In genomic region chr20:63643966-63644365, GRCh38 we compare ENCODE assay signal across 20 cellular contexts. TPM values are rescaled to one million over a fixed set of nuclear protein-coding genes. Genes with fewer than 3 reads are reported as not detected.
DNase-seq lines count a peak whose midpoint lies in the region; ATAC-seq and TF ChIP-seq lines count a peak whose summit lies in the region.
"Had no signal": no experiment of that assay in that cellular context is flagged by ENCODE, and none has a peak within 500 bp of the region (broad histone marks: within the 10 kb centered on the region; RNA-seq: fewer than 3 reads in every experiment).

No MANE protein-coding gene starts in this region.

- H3K27me3 ChIP-seq in BLaER1 (no peaks in the 10 kb centered on the region), Caco-2 (replicated peaks; ENCODE audit: control insufficient read depth, insufficient read depth, low read length) (no peaks in the 10 kb centered on the region), neural progenitor cell (peaks cover 17% of the 10 kb centered on the region)

- H4K20me1 ChIP-seq in BLaER1 (peaks cover 28% of the 10 kb centered on the region), neural progenitor cell (ENCODE audit: low read depth) (peaks cover 2% of the 10 kb centered on the region)

- peaks cover 14% of the 10 kb centered on the region for H3F3A ChIP-seq in neural progenitor cell (ENCODE audit: low read depth)

- CTCF ChIA-PET in Caco-2 (lab: Charles Lee), result no interaction called here

- TF ChIP-seq CTCF in Caco-2 (IDR thresholded peaks at IDR 0.05; ENCODE audit: insufficient read depth in 1 of 2, low read depth in 1 of 2, low read length in 1 of 2, severe bottlenecking in 1 of 2, unreplicated experiment in 1 of 2) (no peak), neural progenitor cell (IDR thresholded peaks at IDR 0.05) (no peak)

- POLR2A ChIA-PET in Caco-2 (lab: Charles Lee), result interaction anchor here (0.6 kb wide), 1 partner anchor 45 kb away, joined by 3 read pairs; no protein-coding TSS in a partner anchor

- H3K4me2 ChIP-seq in BLaER1 (peak overlapping the region; percentile 96), neural progenitor cell (no peak overlapping the region)
- H3K4me2 ChIP-seq: SK-N-SH had no signal

- peaks cover 22% of the 10 kb centered on the region for H3K36me3 Mint-ChIP-seq in Caco-2 (ENCODE audit: insufficient read depth, unreplicated experiment)
- peaks cover 27% of the 10 kb centered on the region for H3K36me3 Mint-ChIP-seq in central memory CD8-positive, alpha-beta T cell (ENCODE audit: insufficient read depth)
- no peaks in the 10 kb centered on the region for H3K36me3 Mint-ChIP-seq in neural progenitor cell

- H3K36me3 ChIP-seq in BLaER1 (peaks cover 21% of the 10 kb centered on the region), Caco-2 (ENCODE audit: control insufficient read depth, insufficient read depth, low read length) (no peaks in the 10 kb centered on the region), neural progenitor cell (no peaks in the 10 kb centered on the region)

- no peak for TF ChIP-seq POLR2A in erythroblast (IDR thresholded peaks at IDR 0.05; ENCODE audit: low read length)

- H3K27ac Mint-ChIP-seq in Caco-2 (ENCODE audit: unreplicated experiment), result no peak overlapping the region
- H3K27ac Mint-ChIP-seq in central memory CD8-positive, alpha-beta T cell (ENCODE audit: low read depth), result no peak overlapping the region
- H3K27ac Mint-ChIP-seq in neural progenitor cell, result no peak overlapping the region
- H3K27ac Mint-ChIP-seq: GM23338, HFFc6 had no signal

- DNase-seq in Caco-2, result no peak
- DNase-seq in central memory CD8-positive, alpha-beta T cell (ENCODE audit: low spot score in 2 of 2), result no peak
- no peak for DNase-seq in neural progenitor cell (ENCODE audit: low spot score)
- DNase-seq in erythroblast (lab: John Stamatoyannopoulos, UW), result no peak
- DNase-seq in sciatic nerve (ENCODE audit: low spot score), result no peak
- DNase-seq: DMS79 treated with DMSO at 0.1 percent for 48 hours, HFFc6, KG1, NCI-H1048, NCI-H146, NCI-H2081 treated with DMSO at 0.1 percent for 48 hours, NCI-H524 treated with DMSO at 0.1 percent for 48 hours, Right ventricle myocardium superior, SK-N-SH had no signal

- intact Hi-C loops in Caco-2 (cut with micrococcal nuclease; ENCODE audit: unreplicated experiment), result loop anchor here (2.0 to 5.0 kb wide), 4 partner anchors 17 to 1341 kb away; partner anchors contain the start of genes ADRM1, GMEB2 and PTK6
- intact Hi-C loops in sciatic nerve (cut with DNase I), result no loop called here

- H3K79me2 ChIP-seq in neural progenitor cell (ENCODE audit: low read depth), result no peaks in the 10 kb centered on the region

- H3K4me1 Mint-ChIP-seq in Caco-2 (ENCODE audit: low read depth, unreplicated experiment), result peaks cover 8% of the 10 kb centered on the region
- H3K4me1 Mint-ChIP-seq in central memory CD8-positive, alpha-beta T cell, result peaks cover 21% of the 10 kb centered on the region
- H3K4me1 Mint-ChIP-seq in neural progenitor cell, result peaks cover 6% of the 10 kb centered on the region

- H3K4me1 ChIP-seq in BLaER1 (peaks cover 35% of the 10 kb centered on the region), Caco-2 (peaks cover 21% of the 10 kb centered on the region), neural progenitor cell (peaks cover 4% of the 10 kb centered on the region)

- no TSS peak for BruUV-seq in Caco-2 (replicated peaks; lab: Mats Ljungman, UMichigan)

- H3K9me3 ChIP-seq in BLaER1 (no peaks in the 10 kb centered on the region), Caco-2 (no peaks in the 10 kb centered on the region), neural progenitor cell (ENCODE audit: low read depth) (no peaks in the 10 kb centered on the region)
- H3K9me3 ChIP-seq: SK-N-SH had no signal

- H3K27me3 Mint-ChIP-seq in Caco-2 (ENCODE audit: insufficient read depth, unreplicated experiment) (no peaks in the 10 kb centered on the region), neural progenitor cell (ENCODE audit: insufficient read depth, low read depth) (peaks cover 4% of the 10 kb centered on the region)
- no peaks in the 10 kb centered on the region for H3K27me3 Mint-ChIP-seq in central memory CD8-positive, alpha-beta T cell

- H3K9me3 Mint-ChIP-seq in Caco-2 (ENCODE audit: unreplicated experiment) (no peaks in the 10 kb centered on the region), neural progenitor cell (no peaks in the 10 kb centered on the region)
- no peaks in the 10 kb centered on the region for H3K9me3 Mint-ChIP-seq in central memory CD8-positive, alpha-beta T cell
- H3K9me3 Mint-ChIP-seq: GM23338, HFFc6 had no signal

- ATAC-seq in central memory CD8-positive, alpha-beta T cell (replicated peaks; ENCODE audit: extremely low read depth, poor library complexity, severe bottlenecking), result no peak
- no peak for ATAC-seq in HG03457 (IDR thresholded peaks at IDR 0.05; ENCODE audit: unreplicated experiment)
- ATAC-seq in sciatic nerve, result no peak
- ATAC-seq: GM23338, Panc1 had no signal

- H3K9ac ChIP-seq in BLaER1 (0 out of 2 replicates have a peak overlapping the region, but pooled peaks have one; percentile 24), neural progenitor cell (no peak overlapping the region)
- H3K9ac ChIP-seq: SK-N-SH had no signal

- H3K4me3 Mint-ChIP-seq in Caco-2 (ENCODE audit: unreplicated experiment) (peak overlapping the region; percentile 79), neural progenitor cell (peak overlapping the region; percentile 77)
- peak overlapping the region; percentile 82 for H3K4me3 Mint-ChIP-seq in central memory CD8-positive, alpha-beta T cell
- H3K4me3 Mint-ChIP-seq: HFFc6 had no signal

- H3K27ac ChIP-seq in BLaER1 (no peak overlapping the region), neural progenitor cell (no peak overlapping the region)

- H3K4me3 ChIP-seq in BLaER1, result no peak overlapping the region
- no peak overlapping the region for H3K4me3 ChIP-seq in Caco-2 (ENCODE audit: low read depth, low read length)
- no peak overlapping the region for H3K4me3 ChIP-seq in neural progenitor cell
- H3K4me3 ChIP-seq: GM23338 had no signal

- no peak overlapping the region for H2AFZ ChIP-seq in neural progenitor cell (replicated peaks)
- H2AFZ ChIP-seq: GM23338 had no signal

RNA-seq across cellular contexts. Expression of gene STMN3, which starts 9.3 kb away (rescaled TPM):
- total RNA-seq in Caco-2 (2022) (27.4 and 27.9 TPM in 2 replicates), neural progenitor cell (ENCODE audit: low replicate concordance) (3.3 and 6.1 TPM in 2 replicates), sciatic nerve (19.7 TPM)

RNA-seq across cellular contexts. Expression of gene RTEL1, which starts 14.1 kb away (rescaled TPM):
- 51.1 and 61.6 TPM in 2 replicates for total RNA-seq in Caco-2 (2022)
- total RNA-seq in neural progenitor cell (ENCODE audit: low replicate concordance), result 6.0 and 16.7 TPM in 2 replicates
- 34.1 TPM for total RNA-seq in sciatic nerve

RNA-seq across cellular contexts. Expression of gene GMEB2, which starts 17.1 kb away (rescaled TPM):
- total RNA-seq in Caco-2 (2022) (20.6 and 21.5 TPM in 2 replicates), neural progenitor cell (ENCODE audit: low replicate concordance) (8.0 and 18.6 TPM in 2 replicates), sciatic nerve (11.1 TPM)

RNA-seq across cellular contexts. Expression of gene TNFRSF6B, which starts 52.5 kb away (rescaled TPM):
- total RNA-seq in Caco-2 (2022) (not detected in 2 replicates), neural progenitor cell (ENCODE audit: low replicate concordance) (0.25 TPM in 1 of 2 replicates, not detected in the other), sciatic nerve (6.1 TPM)
- total RNA-seq: CD4-positive, alpha-beta memory T cell; G401 had no signal
